14 cellular contexts compared by ENCODE assay signal in genomic region chr12:110247340-110248095, GRCh38. TPM values are rescaled to one million over a fixed set of nuclear protein-coding genes. Genes with fewer than 3 reads are reported as not detected.
DNase-seq lines count a peak whose midpoint lies in the region; FAIRE-seq and TF ChIP-seq lines count a peak whose summit lies in the region.
"Had no signal": no experiment of that assay in that cellular context is flagged by ENCODE, and none has a peak within 500 bp of the region (broad histone marks: within the 10 kb centered on the region; RNA-seq: fewer than 3 reads in every experiment).

No MANE protein-coding gene starts in this region.

- no peaks in the 10 kb centered on the region for H3K36me3 Mint-ChIP-seq in Caco-2 (ENCODE audit: insufficient read depth, unreplicated experiment)
- H3K36me3 Mint-ChIP-seq in activated CD4-positive, alpha-beta memory T cell treated with anti-CD3 and anti-CD28 coated beads, Interleukin-2, amount 10 ng/mL, durations not matched to agents 7 days and 5 days (ENCODE audit: low read depth): no peaks in the 10 kb centered on the region
- H3K36me3 Mint-ChIP-seq: activated naive CD8-positive, alpha-beta T cell treated with anti-CD3 and anti-CD28 coated beads for 36 hours had no signal

- WGBS in hepatocyte (ENCODE audit: low lambda C conversion rate, missing lambda C conversion rate): 35% methylated on average over 14 of the region's 14 CpGs

- 0 out of 2 replicates have a peak overlapping the region, but pooled peaks have one; percentile 8 for H3K4me3 ChIP-seq in Caco-2 (ENCODE audit: low read depth, low read length)
- H3K4me3 ChIP-seq in hepatocyte: no peak overlapping the region
- H3K4me3 ChIP-seq: GM23248 had no signal

- BruUV-seq in Caco-2 (replicated peaks; lab: Mats Ljungman, UMichigan): no TSS peak

- POLR2A ChIA-PET in Caco-2 (lab: Charles Lee): interaction anchor here (0.6 to 4.4 kb wide), 4 partner anchors 34 to 1092 kb away, joined by 3 to 41 read pairs (median 4); partner anchors contain the start of genes ATP2A2 and IFT81
- POLR2A ChIA-PET in activated CD4-positive, alpha-beta memory T cell treated with anti-CD3 and anti-CD28 coated beads, Interleukin-2, amount 10 ng/mL, durations not matched to agents 7 days and 5 days (lab: Charles Lee): no interaction called here

- peak overlapping the region; percentile 62 for H3K4me3 Mint-ChIP-seq in Caco-2 (ENCODE audit: unreplicated experiment)
- H3K4me3 Mint-ChIP-seq in activated CD4-positive, alpha-beta memory T cell treated with anti-CD3 and anti-CD28 coated beads, Interleukin-2, amount 10 ng/mL, durations not matched to agents 7 days and 5 days: no peak overlapping the region
- H3K4me3 Mint-ChIP-seq: activated B cell treated with CpG ODN at 0.5 μM for 24 hours; activated naive CD8-positive, alpha-beta T cell treated with anti-CD3 and anti-CD28 coated beads for 36 hours; B cell had no signal

- FAIRE-seq in HTR-8/SVneo (lab: Jason Lieb, UNC): no peak
- FAIRE-seq: GM12892 had no signal

- H3K36me3 ChIP-seq in Caco-2 (ENCODE audit: control insufficient read depth, insufficient read depth, low read length): no peaks in the 10 kb centered on the region; the same call in 1 of the 2 replicates
- no peaks in the 10 kb centered on the region for H3K36me3 ChIP-seq in hepatocyte (replicated peaks; ENCODE audit: insufficient read depth, low read depth)

- no peak for TF ChIP-seq CTCF in Caco-2 (IDR thresholded peaks at IDR 0.05; ENCODE audit: insufficient read depth in 1 of 2, low read depth in 1 of 2, low read length in 1 of 2, severe bottlenecking in 1 of 2, unreplicated experiment in 1 of 2)
- no peak for TF ChIP-seq CTCF in VCaP (conservative IDR thresholded peaks at IDR 0.05)
- no peak for TF ChIP-seq CTCF in hepatocyte (IDR thresholded peaks at IDR 0.05; ENCODE audit: poor library complexity)

- H2AFZ ChIP-seq in hepatocyte: no peak overlapping the region
- H2AFZ ChIP-seq: GM23248 had no signal

- peak overlapping the region; percentile 62 for H3K4me2 ChIP-seq in hepatocyte

- H3K9me2 ChIP-seq in hepatocyte (replicated peaks; ENCODE audit: insufficient read depth): no peaks in the 10 kb centered on the region

- H3K4me1 ChIP-seq in Caco-2 (peaks cover 53% of the 10 kb centered on the region), hepatocyte (ENCODE audit: insufficient read depth) (peaks cover 60% of the 10 kb centered on the region)

- DNase-seq in Caco-2: peak; percentile 90 to 95
- peak; percentile 81 for DNase-seq in hepatocyte (ENCODE audit: low spot score)
- DNase-seq in renal cortical epithelial cell (ENCODE audit: low read depth): peak; percentile 88
- no peak for DNase-seq in HTR-8/SVneo (ENCODE audit: insufficient read length, low spot score)
- no peak for DNase-seq in activated T-cell treated with anti-CD3 and anti-CD28 coated beads for 4 hours
- DNase-seq in stimulated activated naive CD4-positive, alpha-beta T cell (lab: John Stamatoyannopoulos, UW): no peak
- DNase-seq in activated CD4-positive, alpha-beta memory T cell treated with anti-CD3 and anti-CD28 coated beads, Interleukin-2, amount 10 ng/mL, durations not matched to agents 7 days and 5 days: no peak
- DNase-seq: activated B cell treated with CpG ODN at 0.5 μM for 24 hours; activated naive CD8-positive, alpha-beta T cell treated with anti-CD3 and anti-CD28 coated beads for 36 hours; GM23248; NK-92 treated with Interleukin-12 subunit alpha and Interleukin-12 subunit beta, amount 100 ng/mL, for 24 hours had no signal

- no peaks in the 10 kb centered on the region for H3K27me3 ChIP-seq in Caco-2 (replicated peaks; ENCODE audit: control insufficient read depth, insufficient read depth, low read length)
- H3K27me3 ChIP-seq in hepatocyte: no peaks in the 10 kb centered on the region

- H4K20me1 ChIP-seq in hepatocyte (ENCODE audit: insufficient read depth, poor library complexity, severe bottlenecking): no peaks in the 10 kb centered on the region

- intact Hi-C loops in Caco-2 (cut with micrococcal nuclease; ENCODE audit: unreplicated experiment): loop anchor here (1.0 kb wide), 2 partner anchors 14 to 34 kb away; partner anchors contain the start of gene ATP2A2

- no peaks in the 10 kb centered on the region for H3K79me2 ChIP-seq in hepatocyte

- peaks cover 47% of the 10 kb centered on the region for H3K4me1 Mint-ChIP-seq in Caco-2 (ENCODE audit: low read depth, unreplicated experiment)
- no peaks in the 10 kb centered on the region for H3K4me1 Mint-ChIP-seq in activated CD4-positive, alpha-beta memory T cell treated with anti-CD3 and anti-CD28 coated beads, Interleukin-2, amount 10 ng/mL, durations not matched to agents 7 days and 5 days
- H3K4me1 Mint-ChIP-seq: activated naive CD8-positive, alpha-beta T cell treated with anti-CD3 and anti-CD28 coated beads for 36 hours had no signal

- H3K27ac ChIP-seq in VCaP (peak overlapping the region; percentile 99), hepatocyte (peak overlapping the region; percentile 97)
- H3K27ac ChIP-seq: GM23248 had no signal

- CTCF ChIA-PET in Caco-2 (lab: Charles Lee): interaction anchor here (1.0 to 1.5 kb wide), 3 partner anchors 14 to 184 kb away, joined by 3 to 8 read pairs (median 4); partner anchors contain the start of gene ATP2A2
- CTCF ChIA-PET in activated CD4-positive, alpha-beta memory T cell treated with anti-CD3 and anti-CD28 coated beads, Interleukin-2, amount 10 ng/mL, durations not matched to agents 7 days and 5 days (lab: Charles Lee): interaction anchor here (0.5 to 1.6 kb wide), 5 partner anchors 8 to 502 kb away, joined by 3 to 4 read pairs (median 3); no protein-coding TSS in a partner anchor

- H3K9me3 Mint-ChIP-seq in Caco-2 (ENCODE audit: unreplicated experiment): no peaks in the 10 kb centered on the region
- no peaks in the 10 kb centered on the region for H3K9me3 Mint-ChIP-seq in activated CD4-positive, alpha-beta memory T cell treated with anti-CD3 and anti-CD28 coated beads, Interleukin-2, amount 10 ng/mL, durations not matched to agents 7 days and 5 days
- H3K9me3 Mint-ChIP-seq: activated B cell treated with CpG ODN at 0.5 μM for 24 hours; activated naive CD8-positive, alpha-beta T cell treated with anti-CD3 and anti-CD28 coated beads for 36 hours had no signal

- no peaks in the 10 kb centered on the region for H3K27me3 Mint-ChIP-seq in Caco-2 (ENCODE audit: insufficient read depth, unreplicated experiment)
- peaks cover 3% of the 10 kb centered on the region for H3K27me3 Mint-ChIP-seq in activated CD4-positive, alpha-beta memory T cell treated with anti-CD3 and anti-CD28 coated beads, Interleukin-2, amount 10 ng/mL, durations not matched to agents 7 days and 5 days
- H3K27me3 Mint-ChIP-seq: activated naive CD8-positive, alpha-beta T cell treated with anti-CD3 and anti-CD28 coated beads for 36 hours had no signal

- H3K27ac Mint-ChIP-seq in Caco-2 (ENCODE audit: unreplicated experiment): peak overlapping the region; percentile 86
- no peak overlapping the region for H3K27ac Mint-ChIP-seq in activated CD4-positive, alpha-beta memory T cell treated with anti-CD3 and anti-CD28 coated beads, Interleukin-2, amount 10 ng/mL, durations not matched to agents 7 days and 5 days
- H3K27ac Mint-ChIP-seq: activated B cell treated with CpG ODN at 0.5 μM for 24 hours; activated naive CD8-positive, alpha-beta T cell treated with anti-CD3 and anti-CD28 coated beads for 36 hours; B cell had no signal

- H3K9me3 ChIP-seq in Caco-2 (no peaks in the 10 kb centered on the region), hepatocyte (ENCODE audit: low read depth) (no peaks in the 10 kb centered on the region)

RNA-seq across cellular contexts. Expression of gene ATP2A2, which starts 33.5 kb away (rescaled TPM):
- total RNA-seq in Caco-2 (2022) (252 and 262 TPM in 2 replicates), hepatocyte (97.9 and 126 TPM in 2 replicates), renal cortical epithelial cell (77.1 and 157 TPM in 2 replicates)
- 60.2 and 68.2 TPM in 2 replicates for polyA plus RNA-seq in hepatocyte
- total RNA-seq in activated CD4-positive, alpha-beta memory T cell treated with anti-CD3 and anti-CD28 coated beads, Interleukin-2, amount 10 ng/mL, durations not matched to agents 7 days and 5 days: 100 to 1,000 TPM; 142 TPM

Comparison
In these comparisons a context has a peak if more than half of its experiments do, and no peak if none do; other contexts are left out.
1. DNase-seq: peak in Caco-2 (2 of 2), hepatocyte (single experiment) and renal cortical epithelial cell (single experiment); none in HTR-8/SVneo (single experiment), activated T-cell treated with anti-CD3 and anti-CD28 coated beads for 4 hours (single experiment), stimulated activated naive CD4-positive, alpha-beta T cell (0 of 6) and activated CD4-positive, alpha-beta memory T cell treated with anti-CD3 and anti-CD28 coated beads, Interleukin-2, amount 10 ng/mL, durations not matched to agents 7 days and 5 days (single experiment).